Comparison of ENCODE assay signal across 8 cellular contexts in the genomic region with DNA sequence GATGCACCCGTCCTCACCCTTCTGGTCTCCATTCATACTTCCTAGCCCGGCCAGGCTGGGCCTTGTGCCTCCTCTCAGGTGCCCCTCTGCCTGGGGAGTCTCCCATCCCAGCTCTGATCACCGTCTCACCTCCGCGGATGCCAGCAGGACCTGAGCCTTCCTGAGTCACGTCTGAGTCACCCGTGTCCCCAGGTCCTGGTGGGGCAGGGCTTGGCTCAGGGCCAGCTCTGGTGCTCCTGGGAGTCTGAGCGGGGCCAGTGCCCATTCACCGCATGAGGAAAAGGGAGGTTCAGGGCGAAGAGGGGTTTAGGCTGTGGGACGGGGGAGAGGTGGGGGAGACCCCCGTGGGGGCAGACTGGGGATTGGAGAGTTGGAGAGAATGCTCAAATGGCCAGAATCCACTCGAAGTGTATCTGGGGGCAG. TPM values are rescaled to one million over a fixed set of nuclear protein-coding genes. Genes with fewer than 3 reads are reported as not detected.
DNase-seq lines count a peak whose midpoint lies in the region; ATAC-seq, FAIRE-seq and TF ChIP-seq lines count a peak whose summit lies in the region.

No MANE protein-coding gene starts in this region.

- peak overlapping the region; percentile 59 for H3K4me3 ChIP-seq in GM12864 (ENCODE audit: low read depth, low read length)
- peak overlapping the region; percentile 64 for H3K4me3 ChIP-seq in adipocyte (ENCODE audit: low read length)
- peak overlapping the region; percentile 51; the same call in 1 of the 2 replicates for H3K4me3 ChIP-seq in iPS-20b (ENCODE audit: low read length)

- no peak for TF ChIP-seq CTCF in GM12864 (IDR thresholded peaks at IDR 0.05; ENCODE audit: low read depth, low read length, missing control alignments)

- H3K4me1 ChIP-seq in adipocyte (ENCODE audit: control insufficient read depth, insufficient read depth, low read length) (peaks cover 10% of the 10 kb centered on the region), iPS-20b (ENCODE audit: insufficient read depth, low read length) (no peaks in the 10 kb centered on the region)

- ATAC-seq in GM18870 (IDR thresholded peaks at IDR 0.05; ENCODE audit: unreplicated experiment), result no peak
- no peak for ATAC-seq in GM18498 (IDR thresholded peaks at IDR 0.05; ENCODE audit: unreplicated experiment)

- no peak for TF ChIP-seq POLR2A in GM12892 (IDR thresholded peaks at IDR 0.05; ENCODE audit: low read depth, low read length)

- H3K36me3 ChIP-seq in adipocyte (ENCODE audit: control insufficient read depth, insufficient read depth, low read length, severe bottlenecking) (peaks cover 14% of the 10 kb centered on the region), iPS-20b (ENCODE audit: insufficient read depth, low read depth, low read length) (peaks cover 6% of the 10 kb centered on the region)

- no peak for FAIRE-seq in GM12892 (lab: Jason Lieb, UNC)

- no peak for DNase-seq in GM12864 (ENCODE audit: low read depth)
- DNase-seq in RPMI8226, result peak; percentile 57
- DNase-seq in adipocyte (ENCODE audit: low read depth), result peak; percentile 52
- peak; percentile 40 for DNase-seq in stimulated activated CD4-positive, alpha-beta T cell treated with anti-CD3 and anti-CD28 coated beads, Interleukin-2, amount 100 ng/mL, for 4 hours (ENCODE audit: low read depth)
- DNase-seq in GM12892 (ENCODE audit: insufficient read length), result no peak

- H3K27me3 ChIP-seq in adipocyte (replicated peaks; ENCODE audit: control insufficient read depth, insufficient read depth, low read length), result no peaks in the 10 kb centered on the region
- H3K27me3 ChIP-seq in iPS-20b (ENCODE audit: insufficient read depth, low read length), result peaks cover 9% of the 10 kb centered on the region; the same call in 1 of the 2 replicates

- H3K9ac ChIP-seq in adipocyte (ENCODE audit: low read length), result peak overlapping the region; percentile 34
- no peak overlapping the region for H3K9ac ChIP-seq in iPS-20b (ENCODE audit: low read depth, low read length)

- H3K27ac ChIP-seq in iPS-20b (ENCODE audit: low read length), result no peak overlapping the region

- H3K9me3 ChIP-seq in adipocyte (ENCODE audit: control insufficient read depth, low read length) (no peaks in the 10 kb centered on the region), iPS-20b (ENCODE audit: insufficient read depth, low read depth, low read length) (no peaks in the 10 kb centered on the region)

RNA-seq across cellular contexts. Expression of gene ATP8B3, which starts 0.6 kb away (rescaled TPM):
- polyA plus RNA-seq in GM12892 (2012; ENCODE audit: missing spikeins), result 1.1 TPM

RNA-seq across cellular contexts. Expression of gene REXO1, which starts 36.8 kb away (rescaled TPM):
- 9.5 TPM for polyA plus RNA-seq in GM12892 (2012; ENCODE audit: missing spikeins)

RNA-seq across cellular contexts. Expression of gene KLF16, which starts 51.9 kb away (rescaled TPM):
- 4.3 TPM for polyA plus RNA-seq in GM12892 (2012; ENCODE audit: missing spikeins)

RNA-seq across cellular contexts. Expression of gene ONECUT3, which starts 58.2 kb away (rescaled TPM):
- polyA plus RNA-seq in GM12892 (2012; ENCODE audit: missing spikeins), result not detected

Comparison
In these comparisons a context has a peak if more than half of its experiments do, and no peak if none do; other contexts are left out.
1. DNase-seq: peak in RPMI8226 (single experiment), adipocyte (single experiment) and stimulated activated CD4-positive, alpha-beta T cell treated with anti-CD3 and anti-CD28 coated beads, Interleukin-2, amount 100 ng/mL, for 4 hours (single experiment); none in GM12864 (single experiment) and GM12892 (single experiment).
2. Peak in every context shown above with its lines, with median percentiles within 50 percentile points of each other: H3K4me3 ChIP-seq.